In the genomic region with DNA sequence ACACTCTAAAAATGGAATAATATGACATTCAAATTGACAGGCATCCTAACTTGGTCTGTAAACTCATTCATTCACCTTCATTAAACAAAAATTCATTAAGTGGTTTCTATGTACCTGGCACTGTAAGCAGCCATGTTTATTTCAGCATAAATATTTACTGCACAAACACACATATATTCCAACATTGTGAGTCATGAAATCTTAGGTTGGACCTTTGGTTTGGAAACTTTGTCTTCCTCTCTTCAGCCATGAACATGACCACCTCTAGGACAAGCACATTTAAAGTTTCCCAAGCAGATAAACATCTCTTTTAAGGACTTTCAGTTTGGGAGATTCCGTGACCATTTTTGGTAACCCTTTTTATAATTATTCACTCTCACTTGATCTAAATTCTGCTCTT, we compare ENCODE assay signal across 18 cellular contexts.
DNase-seq lines count a peak whose midpoint lies in the region; ATAC-seq, FAIRE-seq and TF ChIP-seq lines count a peak whose summit lies in the region.
"Had no signal": no experiment of that assay in that cellular context is flagged by ENCODE, and none has a peak within 500 bp of the region (broad histone marks: within the 10 kb centered on the region; RNA-seq: fewer than 3 reads in every experiment).

No MANE protein-coding gene starts in this region.

- no peak overlapping the region for H3K4me3 Mint-ChIP-seq in H9
- no peak overlapping the region for H3K4me3 Mint-ChIP-seq in activated T-helper 1 cell treated with anti-CD3 and anti-CD28 coated beads, Interleukin-12 subunit alpha, Interleukin-12 subunit beta, Interleukin-2, Interleukin-4 antibody, amounts not matched to agents 30 ng/mL and 10 ng/mL and 1 ng/mL, durations not matched to agents 14 hours and 24 hours and 36 hours
- no peak overlapping the region for H3K4me3 Mint-ChIP-seq in mesothelial cell of epicardium
- H3K4me3 Mint-ChIP-seq in chondrocyte (ENCODE audit: unreplicated experiment) = no peak overlapping the region
- H3K4me3 Mint-ChIP-seq: CD4-positive, alpha-beta T cell; memory B cell had no signal

- H4K20me1 ChIP-seq in H9 (ENCODE audit: control insufficient read depth, insufficient read depth, insufficient read length) = no peaks in the 10 kb centered on the region

- FAIRE-seq in GM12892 (lab: Jason Lieb, UNC) = peak; percentile 40

- peaks cover 42 to 43% of the 10 kb centered on the region in 2 experiments for H3K4me1 Mint-ChIP-seq in H9
- H3K4me1 Mint-ChIP-seq in activated T-helper 1 cell treated with anti-CD3 and anti-CD28 coated beads, Interleukin-12 subunit alpha, Interleukin-12 subunit beta, Interleukin-2, Interleukin-4 antibody, amounts not matched to agents 30 ng/mL and 10 ng/mL and 1 ng/mL, durations not matched to agents 14 hours and 24 hours and 36 hours (ENCODE audit: low read depth) = peaks cover 69% of the 10 kb centered on the region
- H3K4me1 Mint-ChIP-seq in mesothelial cell of epicardium = peaks cover 67% of the 10 kb centered on the region
- H3K4me1 Mint-ChIP-seq in chondrocyte (ENCODE audit: low read depth) = peaks cover 37% of the 10 kb centered on the region
- H3K4me1 Mint-ChIP-seq: memory B cell had no signal

- no peak overlapping the region for H3K23ac ChIP-seq in H9 (ENCODE audit: insufficient read length, low read depth, low read length)

- H2BK5ac ChIP-seq in H9 (ENCODE audit: insufficient read length, low read length) = no peak overlapping the region

- H3K79me1 ChIP-seq in H9 (ENCODE audit: insufficient read depth, low read depth, low read length, poor library complexity, severe bottlenecking) = no peaks in the 10 kb centered on the region

- H4K5ac ChIP-seq in H9 (ENCODE audit: insufficient read length, low read depth, low read length) = no peak overlapping the region

- H3K9me3 ChIP-seq in H9 (ENCODE audit: control insufficient read depth, low read depth, low read length) = no peaks in the 10 kb centered on the region
- H3K9me3 ChIP-seq: neutrophil, upper lobe of left lung had no signal

- no peak overlapping the region for H2BK12ac ChIP-seq in H9 (ENCODE audit: insufficient read length, low read depth, low read length)

- no peak overlapping the region for H4K91ac ChIP-seq in H9 (ENCODE audit: insufficient read length, low read depth, low read length)

- H3T11ph ChIP-seq in H9 (ENCODE audit: low read length) = no peak overlapping the region

- no peak overlapping the region for H2BK20ac ChIP-seq in H9 (ENCODE audit: low read depth, low read length, poor library complexity, severe bottlenecking)

- H3K27me3 Mint-ChIP-seq in H9 (ENCODE audit: low read depth) = no peaks in the 10 kb centered on the region
- H3K27me3 Mint-ChIP-seq in activated T-helper 1 cell treated with anti-CD3 and anti-CD28 coated beads, Interleukin-12 subunit alpha, Interleukin-12 subunit beta, Interleukin-2, Interleukin-4 antibody, amounts not matched to agents 30 ng/mL and 10 ng/mL and 1 ng/mL, durations not matched to agents 14 hours and 24 hours and 36 hours (ENCODE audit: insufficient read depth) = no peaks in the 10 kb centered on the region
- no peaks in the 10 kb centered on the region for H3K27me3 Mint-ChIP-seq in mesothelial cell of epicardium (ENCODE audit: low read depth)
- peaks cover 8% of the 10 kb centered on the region for H3K27me3 Mint-ChIP-seq in chondrocyte (ENCODE audit: low read depth)
- H3K27me3 Mint-ChIP-seq: CD4-positive, alpha-beta T cell had no signal

- no peak overlapping the region for H3K18ac ChIP-seq in H9 (ENCODE audit: insufficient read length, low read depth, low read length)

- no peak overlapping the region for H2BK120ac ChIP-seq in H9 (ENCODE audit: low read depth, low read length, poor library complexity, severe bottlenecking)

- H3K27ac ChIP-seq in H9 (ENCODE audit: insufficient read length, low read depth, low read length) = no peak overlapping the region
- H3K27ac ChIP-seq: neutrophil had no signal

- no peak overlapping the region for H2AFZ ChIP-seq in H9 (ENCODE audit: low read length)

- no peak overlapping the region for H3K14ac ChIP-seq in H9 (ENCODE audit: insufficient read depth, low read length)

- TF ChIP-seq POLR2A in GM12892 (IDR thresholded peaks at IDR 0.05; ENCODE audit: low read depth, low read length) = no peak

- H3K36me3 Mint-ChIP-seq in H9 (ENCODE audit: insufficient read depth in 1 of 3, low read depth in 3 of 3) (peaks cover 0 to 9% (median 3%) of the 10 kb centered on the region in 3 experiments; a peak in 2 of 7 replicates), mesothelial cell of epicardium (no peaks in the 10 kb centered on the region), chondrocyte (ENCODE audit: low read depth) (no peaks in the 10 kb centered on the region)
- H3K36me3 Mint-ChIP-seq in activated T-helper 1 cell treated with anti-CD3 and anti-CD28 coated beads, Interleukin-12 subunit alpha, Interleukin-12 subunit beta, Interleukin-2, Interleukin-4 antibody, amounts not matched to agents 30 ng/mL and 10 ng/mL and 1 ng/mL, durations not matched to agents 14 hours and 24 hours and 36 hours (ENCODE audit: low read depth) = peaks cover 9% of the 10 kb centered on the region
- H3K36me3 Mint-ChIP-seq: memory B cell had no signal

- no peak overlapping the region for H3K9ac ChIP-seq in H9 (ENCODE audit: extremely low read depth, insufficient read length, low read length)

- H3K27ac Mint-ChIP-seq in H9 = peak overlapping the region in 2 of 3 experiments; percentile 69 to 92; a peak in 2 of 7 replicates
- peak overlapping the region; percentile 91 for H3K27ac Mint-ChIP-seq in activated T-helper 1 cell treated with anti-CD3 and anti-CD28 coated beads, Interleukin-12 subunit alpha, Interleukin-12 subunit beta, Interleukin-2, Interleukin-4 antibody, amounts not matched to agents 30 ng/mL and 10 ng/mL and 1 ng/mL, durations not matched to agents 14 hours and 24 hours and 36 hours
- H3K27ac Mint-ChIP-seq in mesothelial cell of epicardium = peak overlapping the region; percentile 93
- no peak overlapping the region for H3K27ac Mint-ChIP-seq in chondrocyte (ENCODE audit: unreplicated experiment)
- H3K27ac Mint-ChIP-seq: CD4-positive, alpha-beta T cell; memory B cell had no signal

- no peak overlapping the region for H3K56ac ChIP-seq in H9 (ENCODE audit: insufficient read length, low read depth, low read length)

- no peaks in the 10 kb centered on the region for H3K9me3 Mint-ChIP-seq in H9
- H3K9me3 Mint-ChIP-seq in activated T-helper 1 cell treated with anti-CD3 and anti-CD28 coated beads, Interleukin-12 subunit alpha, Interleukin-12 subunit beta, Interleukin-2, Interleukin-4 antibody, amounts not matched to agents 30 ng/mL and 10 ng/mL and 1 ng/mL, durations not matched to agents 14 hours and 24 hours and 36 hours = peaks cover 12% of the 10 kb centered on the region
- H3K9me3 Mint-ChIP-seq in mesothelial cell of epicardium = no peaks in the 10 kb centered on the region
- H3K9me3 Mint-ChIP-seq in chondrocyte (ENCODE audit: low read depth) = no peaks in the 10 kb centered on the region
- H3K9me3 Mint-ChIP-seq: CD4-positive, alpha-beta T cell; memory B cell had no signal

- ATAC-seq in GM21528 (IDR thresholded peaks at IDR 0.05; ENCODE audit: low FRiP score, unreplicated experiment) = no peak
- ATAC-seq: Right ventricle myocardium inferior had no signal

- in situ Hi-C loops in GM13977 (cut with MboI; ENCODE audit: low pct_unique_long_range_greater_than_20kb, low sequenced_read_pairs, unreplicated experiment) = no loop called here

- no peaks in the 10 kb centered on the region for H3K79me2 ChIP-seq in H9 (ENCODE audit: insufficient read depth, low read length)

- DNase-seq in GM12892 (ENCODE audit: insufficient read length) (no peak), H9 (no peak), mesothelial cell of epicardium (ENCODE audit: low spot score in 2 of 2, unreplicated experiment in 2 of 2) (no peak), GM13977 (ENCODE audit: low spot score) (no peak), DMS 273 treated with DMSO at 0.1 percent for 48 hours (lab: John Stamatoyannopoulos, UW) (no peak), chondrocyte (ENCODE audit: low spot score) (no peak)
- no peak for DNase-seq in activated T-helper 1 cell treated with anti-CD3 and anti-CD28 coated beads, Interleukin-12 subunit alpha, Interleukin-12 subunit beta, Interleukin-2, Interleukin-4 antibody, amounts not matched to agents 30 ng/mL and 10 ng/mL and 1 ng/mL, durations not matched to agents 14 hours and 24 hours and 36 hours (ENCODE audit: low spot score)
- DNase-seq: activated effector memory CD4-positive, alpha-beta T cell treated with Interleukin-2 at 50 U/mL for 16 hours; CD4-positive, alpha-beta T cell; cerebellar nuclear complex; HCEC 1CT; head of caudate nucleus; NCI-H2227 treated with DMSO at 0.1 percent for 48 hours had no signal

- no peaks in the 10 kb centered on the region for H3K23me2 ChIP-seq in H9 (ENCODE audit: insufficient read length, low read depth, low read length, poor library complexity, severe bottlenecking)

- no CpG with 5 or more reads among the region's 1 CpG for WGBS in H9 (ENCODE audit: extremely low coverage, insufficient read length, low lambda C conversion rate)

- intact Hi-C loops in activated T-helper 1 cell treated with anti-CD3 and anti-CD28 coated beads, Interleukin-12 subunit alpha, Interleukin-12 subunit beta, Interleukin-2, Interleukin-4 antibody, amounts not matched to agents 30 ng/mL and 10 ng/mL and 1 ng/mL, durations not matched to agents 14 hours and 24 hours and 36 hours (cut with micrococcal nuclease) = no loop called here

- no peaks in the 10 kb centered on the region for H3K27me3 ChIP-seq in H9 (ENCODE audit: insufficient read depth, low read length)
- H3K27me3 ChIP-seq: neutrophil, upper lobe of left lung had no signal

- peaks cover 5% of the 10 kb centered on the region; the same call in 1 of the 2 replicates for H3K4me1 ChIP-seq in H9 (ENCODE audit: insufficient read depth, low read length)

- H4K8ac ChIP-seq in H9 (replicated peaks; ENCODE audit: insufficient read length, low read depth, low read length) = no peak overlapping the region

- H3K4me2 ChIP-seq in H9 (ENCODE audit: insufficient read depth, insufficient read length, low read length) = no peak overlapping the region

- no peak overlapping the region for H2AK5ac ChIP-seq in H9 (ENCODE audit: insufficient read length, low read length)

- H2BK15ac ChIP-seq in H9 (ENCODE audit: low read depth, low read length) = no peak overlapping the region

- TF ChIP-seq CTCF in H9 (conservative IDR thresholded peaks at IDR 0.05) (no peak), mesothelial cell of epicardium (IDR thresholded peaks at IDR 0.05; ENCODE audit: unreplicated experiment) (no peak), GM13977 (IDR thresholded peaks at IDR 0.05; ENCODE audit: extremely low read depth, insufficient read depth, missing control alignments) (no peak), chondrocyte (IDR thresholded peaks at IDR 0.05) (no peak)

- H3K4ac ChIP-seq in H9 (ENCODE audit: low read depth, low read length) = no peak overlapping the region
